8 cellular contexts compared by ENCODE assay signal in the genomic region with DNA sequence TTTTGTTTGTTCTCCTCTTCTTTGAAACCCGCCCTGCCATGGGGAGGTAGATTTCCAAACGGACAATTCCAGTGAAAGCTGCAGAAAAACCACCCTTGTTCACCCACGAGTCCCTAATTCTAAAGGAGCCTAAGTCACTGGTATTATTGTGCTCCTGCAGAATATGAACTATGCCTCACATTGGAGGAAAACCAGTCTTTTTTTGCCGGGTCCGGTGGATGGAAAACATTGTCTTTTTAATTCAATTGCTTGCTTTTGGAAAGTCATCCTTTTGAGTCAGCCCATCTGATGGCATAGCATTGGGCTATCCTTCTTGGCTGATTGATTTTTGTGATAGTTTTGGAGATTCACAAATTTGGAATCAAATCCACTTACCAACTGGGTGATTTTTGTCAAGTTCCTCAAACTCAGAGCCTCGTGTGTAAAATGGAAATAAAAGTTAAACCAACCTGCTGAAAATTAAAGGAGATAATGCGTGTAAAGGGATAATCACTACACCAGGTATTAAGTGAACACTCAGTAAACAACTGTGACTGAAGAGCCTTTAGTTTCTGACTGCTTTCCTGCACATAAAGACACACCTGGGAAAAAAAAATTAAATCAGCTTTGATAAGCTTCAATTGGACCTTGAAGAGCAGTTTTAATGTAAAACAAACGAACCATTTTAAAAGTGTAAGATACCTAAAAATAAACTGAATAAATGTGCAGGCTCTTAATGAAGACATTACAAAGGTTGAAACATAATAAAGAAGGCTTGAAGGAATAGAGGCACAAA. TPM values are rescaled to one million over a fixed set of nuclear protein-coding genes. Genes with fewer than 3 reads are reported as not detected.
DNase-seq lines count a peak whose midpoint lies in the region; ATAC-seq and TF ChIP-seq lines count a peak whose summit lies in the region.

No MANE protein-coding gene starts in this region.

- H3K27me3 ChIP-seq in CD4-positive, alpha-beta memory T cell (ENCODE audit: insufficient read depth, low read length), result peaks cover 16% of the 10 kb centered on the region
- H3K27me3 ChIP-seq in KMS-11 (ENCODE audit: insufficient read depth, low read depth) (0 out of 2 replicates have a peak, but pooled peaks cover 2% of the 10 kb centered on the region), neural progenitor cell (peaks cover 34% of the 10 kb centered on the region)

- TF ChIP-seq CTCF in KMS-11 (conservative IDR thresholded peaks at IDR 0.05; ENCODE audit: low read depth, low read length) (no peak), neural progenitor cell (IDR thresholded peaks at IDR 0.05) (no peak)

- H3K4me1 ChIP-seq in CD4-positive, alpha-beta memory T cell (ENCODE audit: insufficient read depth, low read length), result no peaks in the 10 kb centered on the region
- H3K4me1 ChIP-seq in KMS-11 (ENCODE audit: low read depth, poor library complexity, severe bottlenecking), result peaks cover 9% of the 10 kb centered on the region
- H3K4me1 ChIP-seq in neural progenitor cell, result peaks cover 19% of the 10 kb centered on the region

- intact Hi-C loops in CD4-positive, alpha-beta memory T cell (cut with micrococcal nuclease), result no loop called here

- H3K4me1 Mint-ChIP-seq in CD4-positive, alpha-beta memory T cell, result peaks cover 5 to 8% (median 5%) of the 10 kb centered on the region in 4 donors
- peaks cover 5% of the 10 kb centered on the region for H3K4me1 Mint-ChIP-seq in central memory CD8-positive, alpha-beta T cell
- peaks cover 31% of the 10 kb centered on the region for H3K4me1 Mint-ChIP-seq in neural progenitor cell

- no peaks in the 10 kb centered on the region for H3K36me3 Mint-ChIP-seq in CD4-positive, alpha-beta memory T cell
- peaks cover 2% of the 10 kb centered on the region for H3K36me3 Mint-ChIP-seq in central memory CD8-positive, alpha-beta T cell (ENCODE audit: insufficient read depth)
- peaks cover 13% of the 10 kb centered on the region for H3K36me3 Mint-ChIP-seq in neural progenitor cell

- no peak overlapping the region for H3K27ac ChIP-seq in CD4-positive, alpha-beta memory T cell (ENCODE audit: low read depth, low read length)
- no peak overlapping the region for H3K27ac ChIP-seq in KMS-11
- no peak overlapping the region for H3K27ac ChIP-seq in neural progenitor cell

- POLR2A ChIA-PET in CD4-positive, alpha-beta memory T cell (lab: Charles Lee; ENCODE audit: partially characterized antibody), result no interaction called here

- H3K79me2 ChIP-seq in KMS-11 (ENCODE audit: insufficient read depth, low read depth) (no peaks in the 10 kb centered on the region), neural progenitor cell (ENCODE audit: low read depth) (peaks cover 8% of the 10 kb centered on the region)

- no peak overlapping the region for H3K4me3 ChIP-seq in CD4-positive, alpha-beta memory T cell (ENCODE audit: low read length in 2 of 2)
- H3K4me3 ChIP-seq in KMS-11 (IDR thresholded peaks at IDR 0.05; ENCODE audit: insufficient read depth, low read depth, low read length) (no peak overlapping the region), neural progenitor cell (peak overlapping the region; percentile 83)

- H3K4me2 ChIP-seq in KMS-11 (no peak overlapping the region; the same call in 1 of the 2 replicates), neural progenitor cell (peak overlapping the region; percentile 96)

- CTCF ChIA-PET in CD4-positive, alpha-beta memory T cell (lab: Charles Lee; ENCODE audit: partially characterized antibody), result no interaction called here

- H4K20me1 ChIP-seq in KMS-11 (ENCODE audit: insufficient read depth), result no peaks in the 10 kb centered on the region
- H4K20me1 ChIP-seq in neural progenitor cell (ENCODE audit: low read depth), result peaks cover 32% of the 10 kb centered on the region

- DNase-seq in CD4-positive, alpha-beta memory T cell, result no peak
- no peak for DNase-seq in central memory CD8-positive, alpha-beta T cell (ENCODE audit: low spot score in 2 of 2)
- DNase-seq in neural progenitor cell (ENCODE audit: low spot score) (peak; percentile 10), superior temporal gyrus (ENCODE audit: extremely low spot score) (no peak)
- no peak for DNase-seq in stimulated activated CD8-positive, alpha-beta memory T cell treated with anti-CD3 and anti-CD28 coated beads, Interleukin-4, amount 100 ng/mL, for 48 hours

- H2AFZ ChIP-seq in KMS-11 (ENCODE audit: low read depth), result peak overlapping the region; percentile 69
- H2AFZ ChIP-seq in neural progenitor cell (replicated peaks), result peak overlapping the region; percentile 92

- no peaks in the 10 kb centered on the region for H3K9me3 ChIP-seq in CD4-positive, alpha-beta memory T cell (ENCODE audit: control insufficient read depth in 1 of 2, low read length in 2 of 2)
- H3K9me3 ChIP-seq in neural progenitor cell (ENCODE audit: low read depth), result no peaks in the 10 kb centered on the region

- peaks cover 0 to 2% (median 0%) of the 10 kb centered on the region in 8 donors for H3K9me3 Mint-ChIP-seq in CD4-positive, alpha-beta memory T cell
- no peaks in the 10 kb centered on the region for H3K9me3 Mint-ChIP-seq in central memory CD8-positive, alpha-beta T cell
- H3K9me3 Mint-ChIP-seq in neural progenitor cell, result no peaks in the 10 kb centered on the region

- H3K9ac ChIP-seq in KMS-11 (no peak overlapping the region), neural progenitor cell (no peak overlapping the region)

- no peaks in the 10 kb centered on the region for H3K36me3 ChIP-seq in CD4-positive, alpha-beta memory T cell (ENCODE audit: insufficient read depth, low read length)
- H3K36me3 ChIP-seq in KMS-11 (ENCODE audit: insufficient read depth), result no peaks in the 10 kb centered on the region
- no peaks in the 10 kb centered on the region for H3K36me3 ChIP-seq in neural progenitor cell

- ATAC-seq in central memory CD8-positive, alpha-beta T cell (replicated peaks; ENCODE audit: extremely low read depth, poor library complexity, severe bottlenecking), result no peak
- ATAC-seq in HG02623 (IDR thresholded peaks at IDR 0.05; ENCODE audit: unreplicated experiment) (no peak), GM19395 (IDR thresholded peaks at IDR 0.05; ENCODE audit: unreplicated experiment) (no peak)

- no peak overlapping the region for H3K27ac Mint-ChIP-seq in CD4-positive, alpha-beta memory T cell
- H3K27ac Mint-ChIP-seq in central memory CD8-positive, alpha-beta T cell (ENCODE audit: low read depth), result no peak overlapping the region
- peak overlapping the region; percentile 93 for H3K27ac Mint-ChIP-seq in neural progenitor cell

- peak overlapping the region in 6 of 8 donors; percentile 59 to 86 (median 75) for H3K4me3 Mint-ChIP-seq in CD4-positive, alpha-beta memory T cell
- H3K4me3 Mint-ChIP-seq in central memory CD8-positive, alpha-beta T cell, result peak overlapping the region; percentile 71
- H3K4me3 Mint-ChIP-seq in neural progenitor cell, result peak overlapping the region; percentile 94

- peaks cover 35 to 57% of the 10 kb centered on the region in 2 donors for H3K27me3 Mint-ChIP-seq in CD4-positive, alpha-beta memory T cell
- peaks cover 91% of the 10 kb centered on the region for H3K27me3 Mint-ChIP-seq in central memory CD8-positive, alpha-beta T cell
- peaks cover 9% of the 10 kb centered on the region for H3K27me3 Mint-ChIP-seq in neural progenitor cell (ENCODE audit: insufficient read depth, low read depth)

- H3F3A ChIP-seq in neural progenitor cell (ENCODE audit: low read depth), result peaks cover 16% of the 10 kb centered on the region

RNA-seq across cellular contexts. Expression of a gene that starts 0.8 kb away (rescaled TPM):
- total RNA-seq in CD4-positive, alpha-beta memory T cell, result not detected
- not detected for polyA plus RNA-seq in CD4-positive, alpha-beta memory T cell
- total RNA-seq in neural progenitor cell (ENCODE audit: low replicate concordance), result 8.4 and 9.4 TPM in 2 replicates

RNA-seq across cellular contexts. Expression of a gene that starts 57.3 kb away (rescaled TPM):
- total RNA-seq in CD4-positive, alpha-beta memory T cell, result not detected
- polyA plus RNA-seq in CD4-positive, alpha-beta memory T cell, result not detected
- 0.06 and 0.25 TPM in 2 replicates for total RNA-seq in neural progenitor cell (ENCODE audit: low replicate concordance)
